ENCODE assay signal across 7 cellular contexts in the genomic region with DNA sequence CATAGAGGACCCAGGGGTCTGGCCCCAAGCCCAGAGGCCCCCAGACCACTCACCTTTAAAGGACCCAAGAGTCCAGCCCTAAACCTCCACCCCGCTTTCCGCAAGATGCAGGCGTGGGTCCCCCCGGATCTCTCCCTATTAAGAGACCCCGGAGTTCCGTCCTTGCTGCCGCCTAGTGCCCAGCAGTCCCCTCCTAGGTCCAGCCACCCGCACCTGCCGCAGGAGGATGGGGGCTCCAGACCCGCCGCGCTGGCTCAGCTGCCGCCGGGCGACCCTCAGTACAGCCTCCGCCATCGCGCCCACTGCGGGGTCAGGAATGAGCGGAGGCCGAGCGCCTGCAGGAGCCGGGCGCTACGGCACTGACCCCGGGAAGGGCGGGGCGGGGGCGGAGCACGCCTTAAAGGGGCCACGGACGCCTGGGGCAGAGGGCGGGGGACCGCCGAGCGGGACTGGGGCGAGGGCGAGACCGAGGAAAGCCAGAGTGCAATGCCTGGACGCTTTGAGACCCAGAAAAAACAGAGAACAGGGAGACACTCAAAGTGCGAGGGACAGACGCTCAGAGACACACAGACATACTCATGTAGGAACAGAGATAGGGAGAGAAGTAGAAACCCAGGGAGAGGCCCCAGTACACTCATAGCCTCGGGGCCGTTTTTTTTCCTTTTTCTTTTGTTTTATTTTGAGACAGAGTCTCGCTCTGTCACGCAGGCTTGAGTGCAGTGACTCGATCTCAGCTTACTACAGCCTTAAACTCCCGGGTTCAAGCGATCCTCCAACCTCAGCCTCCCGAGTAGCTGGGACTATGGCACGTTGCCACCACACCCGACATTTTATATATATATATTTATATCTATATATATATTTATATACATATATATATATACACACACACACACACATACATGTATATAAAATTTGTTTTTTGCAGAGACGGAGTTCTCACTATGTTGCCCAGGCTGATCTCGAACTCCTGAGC. TPM values are rescaled to one million over a fixed set of nuclear protein-coding genes. Genes with fewer than 3 reads are reported as not detected.
DNase-seq lines count a peak whose midpoint lies in the region; ATAC-seq and TF ChIP-seq lines count a peak whose summit lies in the region.

A gene with protein sequence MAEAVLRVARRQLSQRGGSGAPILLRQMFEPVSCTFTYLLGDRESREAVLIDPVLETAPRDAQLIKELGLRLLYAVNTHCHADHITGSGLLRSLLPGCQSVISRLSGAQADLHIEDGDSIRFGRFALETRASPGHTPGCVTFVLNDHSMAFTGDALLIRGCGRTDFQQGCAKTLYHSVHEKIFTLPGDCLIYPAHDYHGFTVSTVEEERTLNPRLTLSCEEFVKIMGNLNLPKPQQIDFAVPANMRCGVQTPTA (minus strand): TSS at position 318 of the 976 bp plus-strand sequence. CDS start 24 bp downstream, at position 294.

- TF ChIP-seq POLR2A in lower leg skin (IDR thresholded peaks at IDR 0.05): no peak

- H3K4me3 ChIP-seq in lower leg skin (ENCODE audit: low read depth, poor library complexity, severe bottlenecking): peak within 1 kb of the TSS; percentile 67

- TF ChIP-seq CTCF in lower leg skin (IDR thresholded peaks at IDR 0.05): no peak

- DNase-seq in NCI-H82 (lab: John Stamatoyannopoulos, UW) (peak; percentile 84), ecto neural progenitor cell (ENCODE audit: low spot score) (peak; percentile 88), lower leg skin (ENCODE audit: low spot score in 2 of 2) (peak; percentile 64 to 97)
- DNase-seq in activated CD4-positive, alpha-beta T cell treated with anti-CD3 and anti-CD28 coated beads, Interleukin-2, amount 50 U/mL, for 48 hours: peak; percentile 84 to 87
- peak; percentile 72 to 73 for DNase-seq in stimulated activated CD4-positive, alpha-beta T cell treated with anti-CD3 and anti-CD28 coated beads, Interleukin-4, amount 100 ng/mL, for 48 hours (ENCODE audit: low read depth in 2 of 2)

- 2 to 4% methylated on average over 40 to 47 of the region's 54 CpGs for WGBS in lower leg skin, 2 donors

- ATAC-seq in GM18858 (IDR thresholded peaks at IDR 0.05; ENCODE audit: unreplicated experiment): peak; percentile 42
- ATAC-seq in HG03066 (IDR thresholded peaks at IDR 0.05; ENCODE audit: low read depth, unreplicated experiment): peak; percentile 65

- intact Hi-C loops in lower leg skin (cut with DNase I; ENCODE audit: low total_unique reads): no loop called here

RNA-seq across cellular contexts. Expression of the gene that starts here (rescaled TPM):
- total RNA-seq in lower leg skin: 10 to 100 TPM; 63.4 to 79.3 (median 72.8) TPM

Comparison
In these comparisons a context has a peak if more than half of its experiments do, and no peak if none do; other contexts are left out.
1. Peak in every context shown above with its lines: DNase-seq, ATAC-seq and H3K4me3 ChIP-seq.